In the genomic region with DNA sequence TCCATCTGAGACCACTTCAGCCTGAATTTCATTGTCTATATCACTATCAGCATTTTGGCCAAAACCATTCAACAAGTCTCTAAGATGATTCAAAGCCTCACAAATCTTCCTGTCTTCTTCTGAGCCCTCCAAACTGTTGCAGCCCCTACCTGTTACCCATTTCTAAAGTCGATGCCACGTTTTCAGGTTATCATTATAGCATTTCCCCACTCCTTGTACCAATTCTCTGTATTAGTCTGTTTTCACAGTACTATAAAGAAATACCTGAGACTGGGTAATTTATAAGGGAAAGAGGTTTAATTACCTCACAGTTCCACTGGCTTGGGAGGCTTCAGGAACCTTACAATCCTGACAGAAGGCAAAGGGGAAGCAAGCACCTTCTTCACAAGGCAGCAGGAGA, we compare ENCODE assay signal across 7 cellular contexts.
"Had no signal": no experiment of that assay in that cellular context is flagged by ENCODE, and none has a peak within 500 bp of the region (broad histone marks: within the 10 kb centered on the region; RNA-seq: fewer than 3 reads in every experiment).

No MANE protein-coding gene starts in this region.

- FAIRE-seq: G401.6, GM12878, GM12891, GM12892, GM18507 had no signal

- DNase-seq: GDM1, GF-D8 had no signal

- H3K4me3 ChIP-seq: GM12878 had no signal
